ENCODE assay signal across 33 cellular contexts in the genomic region with DNA sequence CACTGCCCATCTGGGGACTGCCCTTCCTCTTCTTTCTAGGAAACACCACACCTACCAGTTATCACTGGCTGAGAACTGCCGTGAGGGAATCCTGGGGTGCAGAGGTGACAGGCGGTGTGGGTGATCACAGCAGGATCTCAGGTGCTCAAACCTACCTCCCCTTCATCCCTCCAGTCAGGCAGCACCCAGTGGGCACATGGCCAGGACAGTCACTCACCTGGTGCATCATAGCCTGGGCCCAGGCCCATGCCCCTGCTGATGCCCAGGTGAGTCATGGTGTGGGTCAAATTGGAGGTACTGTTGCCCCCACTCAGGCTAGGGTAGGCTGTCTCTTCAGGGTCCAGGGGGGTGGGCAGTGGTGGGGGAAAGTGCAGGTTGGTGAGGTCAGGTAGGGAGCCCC. TPM values are rescaled to one million over a fixed set of nuclear protein-coding genes. Genes with fewer than 3 reads are reported as not detected.
A peak's percentile ranks its signal among the peaks of the same experiment; 100 is the strongest.
DNase-seq lines count a peak whose midpoint lies in the region; ATAC-seq, FAIRE-seq and TF ChIP-seq lines count a peak whose summit lies in the region.
"Had no signal": no experiment of that assay in that cellular context is flagged by ENCODE, and none has a peak within 500 bp of the region (broad histone marks: within the 10 kb centered on the region; RNA-seq: fewer than 3 reads in every experiment).

No MANE protein-coding gene starts in this region.

- H3K79me2 ChIP-seq in PC-3 (ENCODE audit: low read length) (peaks cover 35% of the 10 kb centered on the region), endothelial cell of umbilical vein (ENCODE audit: control insufficient read depth, insufficient read depth, low read length) (peaks cover 22% of the 10 kb centered on the region)

- H3K4me2 ChIP-seq in PC-3 (ENCODE audit: low read length) (no peak overlapping the region), endothelial cell of umbilical vein (ENCODE audit: insufficient read depth, low read length) (no peak overlapping the region)
- H3K4me2 ChIP-seq: BLaER1 had no signal

- H3K36me3 ChIP-seq in PC-3 (ENCODE audit: low read depth, low read length) (peaks cover 33% of the 10 kb centered on the region; the same call in 1 of the 2 replicates), endothelial cell of umbilical vein (ENCODE audit: control insufficient read depth in 2 of 2, extremely low read depth in 1 of 2, insufficient read depth in 2 of 2, low read length in 2 of 2) (peaks cover 6 to 50% of the 10 kb centered on the region in 2 experiments)

- H3K9me3 Mint-ChIP-seq in activated naive CD4-positive, alpha-beta T cell treated with anti-CD3 and anti-CD28 coated beads, Interleukin-2, amount 50 U/mL, for 24 hours: no peaks in the 10 kb centered on the region
- no peaks in the 10 kb centered on the region for H3K9me3 Mint-ChIP-seq in activated naive CD4-positive, alpha-beta T cell treated with anti-CD3 and anti-CD28 coated beads, Interleukin-2, amount 10 ng/mL, durations not matched to agents 7 days and 5 days
- H3K9me3 Mint-ChIP-seq in stimulated activated effector memory CD8-positive, alpha-beta T cell treated with anti-CD3 and anti-CD28 coated beads, Interleukin-12 subunit alpha, Interleukin-12 subunit beta, amount 100 ng/mL, for 72 hours: no peaks in the 10 kb centered on the region
- H3K9me3 Mint-ChIP-seq: activated CD4-positive, alpha-beta memory T cell treated with anti-CD3 and anti-CD28 coated beads, Interleukin-2, amount 10 ng/mL, durations not matched to agents 7 days and 5 days; T-helper 2 cell treated with Interferon-gamma antibody and Interleukin-4, amounts not matched to agents 5 μg/mL and 100 μg/mL, for 36 hours had no signal

- H3K4me1 Mint-ChIP-seq in activated naive CD4-positive, alpha-beta T cell treated with anti-CD3 and anti-CD28 coated beads, Interleukin-2, amount 50 U/mL, for 24 hours: peaks cover 41% of the 10 kb centered on the region
- H3K4me1 Mint-ChIP-seq in activated naive CD4-positive, alpha-beta T cell treated with anti-CD3 and anti-CD28 coated beads, Interleukin-2, amount 10 ng/mL, durations not matched to agents 7 days and 5 days: peaks cover 42% of the 10 kb centered on the region
- H3K4me1 Mint-ChIP-seq in stimulated activated effector memory CD8-positive, alpha-beta T cell treated with anti-CD3 and anti-CD28 coated beads, Interleukin-12 subunit alpha, Interleukin-12 subunit beta, amount 100 ng/mL, for 72 hours: peaks cover 53% of the 10 kb centered on the region

- BruUV-seq in PC-3 (replicated peaks; lab: Mats Ljungman, UMichigan) (no TSS peak), endothelial cell of umbilical vein (replicated peaks; lab: Mats Ljungman, UMichigan) (TSS peak; percentile 12)

- intact Hi-C loops in PC-3 (cut with micrococcal nuclease) (no loop called here), endothelial cell of umbilical vein (cut with micrococcal nuclease) (no loop called here), dorsolateral prefrontal cortex (cut with DNase I) (no loop called here)

- ATAC-seq in PC-3: peak; percentile 49
- no peak for ATAC-seq in stimulated activated effector memory CD8-positive, alpha-beta T cell treated with anti-CD3 and anti-CD28 coated beads, Interleukin-12 subunit alpha, Interleukin-12 subunit beta, amount 100 ng/mL, for 72 hours
- ATAC-seq in HG02588 (IDR thresholded peaks at IDR 0.05; ENCODE audit: unreplicated experiment): no peak
- ATAC-seq: HCT116, HepG2, right lobe of liver had no signal

- H3K27ac ChIP-seq in PC-3 (ENCODE audit: low read length): no peak overlapping the region
- no peak overlapping the region for H3K27ac ChIP-seq in endothelial cell of umbilical vein (ENCODE audit: insufficient read depth, low read depth, low read length)
- no peak overlapping the region for H3K27ac ChIP-seq in dorsolateral prefrontal cortex
- H3K27ac ChIP-seq: BLaER1, brain microvascular endothelial cell, epithelial cell of prostate, left ventricle myocardium inferior, neutrophil, prostate gland, thyroid gland, vagina had no signal

- H3K9me3 ChIP-seq in PC-3 (ENCODE audit: low read length): no peaks in the 10 kb centered on the region
- no peaks in the 10 kb centered on the region for H3K9me3 ChIP-seq in endothelial cell of umbilical vein (replicated peaks; ENCODE audit: control insufficient read depth, insufficient read depth, low read length)
- H3K9me3 ChIP-seq: BLaER1, Caco-2, left ventricle myocardium inferior, neutrophil, prostate gland, right lobe of liver, spleen, thyroid gland, vagina had no signal

- TF ChIP-seq CTCF in PC-3 (conservative IDR thresholded peaks at IDR 0.05; ENCODE audit: low read depth, low read length): no peak
- TF ChIP-seq CTCF in endothelial cell of umbilical vein (IDR thresholded peaks at IDR 0.05; ENCODE audit: extremely low read depth in 1 of 2, insufficient read depth in 1 of 2, low read depth in 1 of 2, low read length in 2 of 2): no peak
- TF ChIP-seq CTCF in dorsolateral prefrontal cortex (IDR thresholded peaks at IDR 0.05 in 54 of 56, conservative IDR thresholded peaks at IDR 0.05 in 2 of 56; ENCODE audit: low read depth in 1 of 56, partially characterized antibody in 56 of 56): no peak

- no peak for DNase-seq in activated naive CD4-positive, alpha-beta T cell treated with anti-CD3 and anti-CD28 coated beads, Interleukin-2, amount 10 ng/mL, durations not matched to agents 7 days and 5 days
- DNase-seq in PC-3 (peak; percentile 88), endothelial cell of umbilical vein (ENCODE audit: low read depth, low spot score) (no peak), amniotic stem cell (lab: John Stamatoyannopoulos, UW) (no peak), dorsolateral prefrontal cortex (no peak)
- DNase-seq in stimulated activated effector memory CD8-positive, alpha-beta T cell treated with anti-CD3 and anti-CD28 coated beads, Interleukin-12 subunit alpha, Interleukin-12 subunit beta, amount 100 ng/mL, for 72 hours (ENCODE audit: low spot score in 2 of 2): no peak
- DNase-seq: ACHN; activated CD4-positive, alpha-beta memory T cell treated with anti-CD3 and anti-CD28 coated beads, Interleukin-2, amount 10 ng/mL, durations not matched to agents 7 days and 5 days; activated CD4-positive, CD25-positive, alpha-beta regulatory T cell treated with anti-CD3 and anti-CD28 coated beads, Interleukin-2, amount 50 U/mL, for 72 hours; amygdala; brain microvascular endothelial cell; Caco-2; Karpas-422; left ventricle myocardium inferior; NCI-H1417; NCI-H2029 treated with DMSO at 0.1 percent for 48 hours; NCI-H524 treated with DMSO at 0.1 percent for 48 hours; right lobe of liver; SHP77; spleen; stimulated activated CD8-positive, alpha-beta memory T cell treated with anti-CD3 and anti-CD28 coated beads, Interleukin-4, amount 100 ng/mL, for 48 hours; thyroid gland had no signal

- peak overlapping the region; percentile 55 for H3K27ac Mint-ChIP-seq in activated naive CD4-positive, alpha-beta T cell treated with anti-CD3 and anti-CD28 coated beads, Interleukin-2, amount 50 U/mL, for 24 hours
- H3K27ac Mint-ChIP-seq in activated naive CD4-positive, alpha-beta T cell treated with anti-CD3 and anti-CD28 coated beads, Interleukin-2, amount 10 ng/mL, durations not matched to agents 7 days and 5 days: no peak overlapping the region
- H3K27ac Mint-ChIP-seq in stimulated activated effector memory CD8-positive, alpha-beta T cell treated with anti-CD3 and anti-CD28 coated beads, Interleukin-12 subunit alpha, Interleukin-12 subunit beta, amount 100 ng/mL, for 72 hours: peak overlapping the region; percentile 86
- H3K27ac Mint-ChIP-seq: activated CD4-positive, alpha-beta memory T cell treated with anti-CD3 and anti-CD28 coated beads, Interleukin-2, amount 10 ng/mL, durations not matched to agents 7 days and 5 days had no signal

- TF ChIP-seq POLR2A in endothelial cell of umbilical vein (IDR thresholded peaks at IDR 0.05; ENCODE audit: low read depth, low read length): no peak

- H3K27me3 ChIP-seq in PC-3 (ENCODE audit: low read length): no peaks in the 10 kb centered on the region
- H3K27me3 ChIP-seq in endothelial cell of umbilical vein (ENCODE audit: control insufficient read depth in 2 of 2, insufficient read depth in 2 of 2, low read length in 2 of 2): no peaks in the 10 kb centered on the region
- no peaks in the 10 kb centered on the region for H3K27me3 ChIP-seq in dorsolateral prefrontal cortex
- H3K27me3 ChIP-seq: BLaER1, brain microvascular endothelial cell, neutrophil, right lobe of liver, spleen, thyroid gland, vagina had no signal

- CTCF ChIA-PET in activated naive CD4-positive, alpha-beta T cell treated with anti-CD3 and anti-CD28 coated beads, Interleukin-2, amount 10 ng/mL, durations not matched to agents 7 days and 5 days (lab: Charles Lee): no interaction called here
- CTCF ChIA-PET in PC-3 (lab: Charles Lee) (no interaction called here), endothelial cell of umbilical vein (lab: Charles Lee) (no interaction called here)

- H3K4me3 ChIP-seq in PC-3 (ENCODE audit: low read length): no peak overlapping the region
- no peak overlapping the region for H3K4me3 ChIP-seq in endothelial cell of umbilical vein (replicated peaks in 1 of 3; ENCODE audit: insufficient read depth in 1 of 3, low read depth in 1 of 3, low read length in 3 of 3)
- no peak overlapping the region for H3K4me3 ChIP-seq in dorsolateral prefrontal cortex
- H3K4me3 ChIP-seq: BLaER1, left ventricle myocardium inferior, prostate gland, right lobe of liver, spleen, thyroid gland, vagina had no signal

- dilution Hi-C loops in endothelial cell of umbilical vein (cut with MboI; ENCODE audit: extremely low pct_ligation_motif_present, low sequenced_read_pairs): no loop called here

- H2AFZ ChIP-seq in PC-3 (ENCODE audit: low read length) (no peak overlapping the region), endothelial cell of umbilical vein (ENCODE audit: low read depth, low read length) (no peak overlapping the region)

- no peaks in the 10 kb centered on the region for H3K9me2 ChIP-seq in PC-3 (replicated peaks; ENCODE audit: low read length)

- H4K20me1 ChIP-seq in PC-3 (ENCODE audit: low read length) (peaks cover 8% of the 10 kb centered on the region), endothelial cell of umbilical vein (replicated peaks; ENCODE audit: control insufficient read depth, extremely low read depth, insufficient read depth, low read length) (no peaks in the 10 kb centered on the region)

- H3K27me3 Mint-ChIP-seq in activated naive CD4-positive, alpha-beta T cell treated with anti-CD3 and anti-CD28 coated beads, Interleukin-2, amount 50 U/mL, for 24 hours: no peaks in the 10 kb centered on the region
- H3K27me3 Mint-ChIP-seq in activated naive CD4-positive, alpha-beta T cell treated with anti-CD3 and anti-CD28 coated beads, Interleukin-2, amount 10 ng/mL, durations not matched to agents 7 days and 5 days: no peaks in the 10 kb centered on the region
- H3K27me3 Mint-ChIP-seq: activated CD4-positive, alpha-beta memory T cell treated with anti-CD3 and anti-CD28 coated beads, Interleukin-2, amount 10 ng/mL, durations not matched to agents 7 days and 5 days had no signal

- FAIRE-seq in endothelial cell of umbilical vein (lab: Jason Lieb, UNC): no peak
- FAIRE-seq: G401.6, HepG2 had no signal

- H3K9ac ChIP-seq in PC-3 (ENCODE audit: low read length) (no peak overlapping the region), endothelial cell of umbilical vein (replicated peaks; ENCODE audit: extremely low read depth, insufficient read depth, low read length) (no peak overlapping the region)
- H3K9ac ChIP-seq: BLaER1 had no signal

- no peak overlapping the region for H3K4me3 Mint-ChIP-seq in activated naive CD4-positive, alpha-beta T cell treated with anti-CD3 and anti-CD28 coated beads, Interleukin-2, amount 50 U/mL, for 24 hours
- H3K4me3 Mint-ChIP-seq in activated naive CD4-positive, alpha-beta T cell treated with anti-CD3 and anti-CD28 coated beads, Interleukin-2, amount 10 ng/mL, durations not matched to agents 7 days and 5 days: no peak overlapping the region
- H3K4me3 Mint-ChIP-seq in stimulated activated effector memory CD8-positive, alpha-beta T cell treated with anti-CD3 and anti-CD28 coated beads, Interleukin-12 subunit alpha, Interleukin-12 subunit beta, amount 100 ng/mL, for 72 hours: no peak overlapping the region
- H3K4me3 Mint-ChIP-seq: activated CD4-positive, alpha-beta memory T cell treated with anti-CD3 and anti-CD28 coated beads, Interleukin-2, amount 10 ng/mL, durations not matched to agents 7 days and 5 days; T-helper 2 cell treated with Interferon-gamma antibody and Interleukin-4, amounts not matched to agents 5 μg/mL and 100 μg/mL, for 36 hours had no signal

- H3K4me1 ChIP-seq in PC-3 (ENCODE audit: insufficient read depth, low read length) (peaks cover 19% of the 10 kb centered on the region), endothelial cell of umbilical vein (ENCODE audit: control insufficient read depth, extremely low read depth, insufficient read depth, low read length) (peaks cover 3% of the 10 kb centered on the region)
- H3K4me1 ChIP-seq: prostate gland had no signal

- H3K9me1 ChIP-seq in endothelial cell of umbilical vein (replicated peaks; ENCODE audit: control insufficient read depth, extremely low read depth, insufficient read depth, low read length): no peaks in the 10 kb centered on the region

- no peaks in the 10 kb centered on the region for H3F3A ChIP-seq in PC-3 (ENCODE audit: low read length, unreplicated experiment)

- peaks cover 12% of the 10 kb centered on the region for H3K36me3 Mint-ChIP-seq in activated naive CD4-positive, alpha-beta T cell treated with anti-CD3 and anti-CD28 coated beads, Interleukin-2, amount 50 U/mL, for 24 hours
- H3K36me3 Mint-ChIP-seq in activated naive CD4-positive, alpha-beta T cell treated with anti-CD3 and anti-CD28 coated beads, Interleukin-2, amount 10 ng/mL, durations not matched to agents 7 days and 5 days: peaks cover 60% of the 10 kb centered on the region
- peaks cover 86% of the 10 kb centered on the region for H3K36me3 Mint-ChIP-seq in stimulated activated effector memory CD8-positive, alpha-beta T cell treated with anti-CD3 and anti-CD28 coated beads, Interleukin-12 subunit alpha, Interleukin-12 subunit beta, amount 100 ng/mL, for 72 hours

- POLR2A ChIA-PET in PC-3 (lab: Charles Lee; ENCODE audit: unreplicated experiment) (no interaction called here), endothelial cell of umbilical vein (lab: Charles Lee) (no interaction called here)

RNA-seq across cellular contexts. Expression of gene DENND4B, which starts 5.3 kb away (rescaled TPM):
- total RNA-seq in PC-3 (2014; rRNA removed) (27.3 and 38.0 TPM in 2 replicates), endothelial cell of umbilical vein (54.3 and 57.8 TPM in 2 replicates), dorsolateral prefrontal cortex (100 to 1,000 TPM in 86 of 120 experiments, 10 to 100 TPM in 34; 81.7 to 180 (median 112) TPM)
- 35.6 and 45.6 TPM in 2 replicates for polyA plus RNA-seq in endothelial cell of umbilical vein
- 15.8 and 20.5 TPM in 2 replicates for polyA plus RNA-seq in endothelial cell of umbilical vein (2011; cell fraction: cytosol; rRNA removed)
- polyA plus RNA-seq in endothelial cell of umbilical vein (2011; cell fraction: nucleus; rRNA removed): 197 and 243 TPM in 2 replicates
- polyA plus RNA-seq in endothelial cell of umbilical vein (2012): 24.9 and 25.3 TPM in 2 replicates
- polyA minus RNA-seq in endothelial cell of umbilical vein: 42.9 and 51.9 TPM in 2 replicates
- 16.3 TPM for polyA minus RNA-seq in endothelial cell of umbilical vein (2011; cell fraction: cytosol; rRNA and poly(A)+ RNA removed)
- 85.3 and 110 TPM in 2 replicates for polyA minus RNA-seq in endothelial cell of umbilical vein (2011; cell fraction: nucleus; rRNA and poly(A)+ RNA removed)

RNA-seq across cellular contexts. Expression of gene CRTC2, which starts 6.6 kb away (rescaled TPM):
- 17.6 and 21.0 TPM in 2 replicates for total RNA-seq in PC-3 (2014; rRNA removed)
- 39.0 and 42.2 TPM in 2 replicates for total RNA-seq in endothelial cell of umbilical vein
- 40.2 and 47.5 TPM in 2 replicates for polyA plus RNA-seq in endothelial cell of umbilical vein
- 22.6 and 23.0 TPM in 2 replicates for polyA plus RNA-seq in endothelial cell of umbilical vein (2011; cell fraction: cytosol; rRNA removed)
- polyA plus RNA-seq in endothelial cell of umbilical vein (2011; cell fraction: nucleus; rRNA removed): 76.2 and 122 TPM in 2 replicates
- polyA plus RNA-seq in endothelial cell of umbilical vein (2012): 22.8 and 25.2 TPM in 2 replicates
- polyA minus RNA-seq in endothelial cell of umbilical vein: 44.8 and 55.2 TPM in 2 replicates
- polyA minus RNA-seq in endothelial cell of umbilical vein (2011; cell fraction: cytosol; rRNA and poly(A)+ RNA removed): 11.1 TPM
- polyA minus RNA-seq in endothelial cell of umbilical vein (2011; cell fraction: nucleus; rRNA and poly(A)+ RNA removed): 49.1 and 54.9 TPM in 2 replicates
- total RNA-seq in dorsolateral prefrontal cortex: 10 to 100 TPM; 27.2 to 70.2 (median 45.4) TPM

RNA-seq across cellular contexts. Expression of gene SLC39A1, which starts 11.5 kb away (rescaled TPM):
- total RNA-seq in PC-3 (2014; rRNA removed) (201 and 224 TPM in 2 replicates), endothelial cell of umbilical vein (75.8 and 77.1 TPM in 2 replicates), dorsolateral prefrontal cortex (10 to 100 TPM; 17.4 to 51.3 (median 26.6) TPM)
- polyA plus RNA-seq in endothelial cell of umbilical vein: 98.0 and 111 TPM in 2 replicates
- 75.7 and 79.8 TPM in 2 replicates for polyA plus RNA-seq in endothelial cell of umbilical vein (2011; cell fraction: cytosol; rRNA removed)
- 38.6 and 38.8 TPM in 2 replicates for polyA plus RNA-seq in endothelial cell of umbilical vein (2011; cell fraction: nucleus; rRNA removed)
- polyA plus RNA-seq in endothelial cell of umbilical vein (2012): 60.2 and 62.4 TPM in 2 replicates
- 71.0 and 80.0 TPM in 2 replicates for polyA minus RNA-seq in endothelial cell of umbilical vein
- 81.8 TPM for polyA minus RNA-seq in endothelial cell of umbilical vein (2011; cell fraction: cytosol; rRNA and poly(A)+ RNA removed)
- polyA minus RNA-seq in endothelial cell of umbilical vein (2011; cell fraction: nucleus; rRNA and poly(A)+ RNA removed): 12.9 and 17.4 TPM in 2 replicates

RNA-seq across cellular contexts. Expression of gene CREB3L4, which starts 15.9 kb away (rescaled TPM):
- total RNA-seq in PC-3 (2014; rRNA removed) (22.9 and 28.7 TPM in 2 replicates), endothelial cell of umbilical vein (8.1 and 9.9 TPM in 2 replicates), dorsolateral prefrontal cortex (10 to 100 TPM in 1 of 120 experiments, 1 to 10 TPM in 119; 1.5 to 11.6 (median 4.5) TPM)
- 11.7 and 12.1 TPM in 2 replicates for polyA plus RNA-seq in endothelial cell of umbilical vein
- 10.0 and 11.5 TPM in 2 replicates for polyA plus RNA-seq in endothelial cell of umbilical vein (2011; cell fraction: cytosol; rRNA removed)
- polyA plus RNA-seq in endothelial cell of umbilical vein (2011; cell fraction: nucleus; rRNA removed): 30.6 and 32.2 TPM in 2 replicates
- polyA plus RNA-seq in endothelial cell of umbilical vein (2012): 4.3 and 4.4 TPM in 2 replicates
- 7.1 and 10.0 TPM in 2 replicates for polyA minus RNA-seq in endothelial cell of umbilical vein
- 10.0 TPM for polyA minus RNA-seq in endothelial cell of umbilical vein (2011; cell fraction: cytosol; rRNA and poly(A)+ RNA removed)
- 4.3 and 4.5 TPM in 2 replicates for polyA minus RNA-seq in endothelial cell of umbilical vein (2011; cell fraction: nucleus; rRNA and poly(A)+ RNA removed)

RNA-seq across cellular contexts. Expression of gene JTB, which starts 25.7 kb away (rescaled TPM):
- total RNA-seq in PC-3 (2014; rRNA removed) (377 and 388 TPM in 2 replicates), endothelial cell of umbilical vein (89.0 and 90.2 TPM in 2 replicates), dorsolateral prefrontal cortex (100 to 1,000 TPM in 5 of 120 experiments, 10 to 100 TPM in 115; 59.2 to 132 (median 78.9) TPM)
- polyA plus RNA-seq in endothelial cell of umbilical vein: 144 and 149 TPM in 2 replicates
- polyA plus RNA-seq in endothelial cell of umbilical vein (2011; cell fraction: cytosol; rRNA removed): 188 and 199 TPM in 2 replicates
- 83.8 and 93.5 TPM in 2 replicates for polyA plus RNA-seq in endothelial cell of umbilical vein (2011; cell fraction: nucleus; rRNA removed)
- polyA plus RNA-seq in endothelial cell of umbilical vein (2012): 79.7 and 116 TPM in 2 replicates
- polyA minus RNA-seq in endothelial cell of umbilical vein: 34.8 and 34.9 TPM in 2 replicates
- polyA minus RNA-seq in endothelial cell of umbilical vein (2011; cell fraction: cytosol; rRNA and poly(A)+ RNA removed): 104 TPM
- 10.7 and 14.9 TPM in 2 replicates for polyA minus RNA-seq in endothelial cell of umbilical vein (2011; cell fraction: nucleus; rRNA and poly(A)+ RNA removed)
